In genomic region chr1:210373878-210374599, GRCh38 we compare ENCODE assay signal across 1 cellular context.
TF ChIP-seq lines count a peak whose summit lies in the region.

No MANE protein-coding gene starts in this region.

TF ChIP-seq in K562, 482 proteins besides CTCF, POLR2A, EP300 and RAD21 (continued from another document and continues in another):
- TF ChIP-seq MLLT1 (IDR thresholded peaks at IDR 0.05) (no peak), TEAD4 (IDR thresholded peaks at IDR 0.05; ENCODE audit: low read length) (peak; percentile 90), TEAD4 (CRISPR knock-in tag; IDR thresholded peaks at IDR 0.05; ENCODE audit: borderline replicate concordance) (no peak), ZNF699 (CRISPR knock-in tag; IDR thresholded peaks at IDR 0.05; ENCODE audit: insufficient replicate concordance) (no peak), SIN3B (IDR thresholded peaks at IDR 0.05; ENCODE audit: low read depth) (no peak), ZNF695 (CRISPR knock-in tag; IDR thresholded peaks at IDR 0.05) (no peak), TAF1 (IDR thresholded peaks at IDR 0.05; ENCODE audit: control insufficient read depth, extremely low read depth, insufficient read depth, low read length, severe bottlenecking) (no peak), KAT7 (CRISPR knock-in tag; IDR thresholded peaks at IDR 0.05; ENCODE audit: borderline replicate concordance) (no peak), BCOR (IDR thresholded peaks at IDR 0.05) (no peak), ZNF12 (CRISPR knock-in tag; IDR thresholded peaks at IDR 0.05) (no peak), ATF6 (CRISPR knock-in tag; IDR thresholded peaks at IDR 0.05) (no peak), C11orf30 (IDR thresholded peaks at IDR 0.05; ENCODE audit: low read depth) (peak; percentile 51; the same call in 1 of the 2 replicates), HOXB6 (CRISPR knock-in tag; IDR thresholded peaks at IDR 0.05; ENCODE audit: borderline replicate concordance) (no peak), GTF2B (IDR thresholded peaks at IDR 0.05; ENCODE audit: extremely low read depth, insufficient read length) (peak; percentile 98), SIN3A (IDR thresholded peaks at IDR 0.05; ENCODE audit: borderline replicate concordance in 2 of 2, control insufficient read depth in 1 of 2, low read depth in 2 of 2, low read length in 2 of 2) (peak in 1 of 2 experiments; percentile 90; a peak in 2 of 4 replicates), XRCC5 (IDR thresholded peaks at IDR 0.05; ENCODE audit: low read depth, low read length) (no peak), KDM5B (IDR thresholded peaks at IDR 0.05; ENCODE audit: insufficient replicate concordance, low read depth, low read length) (peak; percentile 77), RBFOX2 (IDR thresholded peaks at IDR 0.05; ENCODE audit: low read depth, low read length) (peak; percentile 85), ZNF586 (CRISPR knock-in tag; conservative IDR thresholded peaks at IDR 0.05) (no peak), FOXK1 (CRISPR knock-in tag; IDR thresholded peaks at IDR 0.05; ENCODE audit: borderline replicate concordance) (no peak), ZNF76 (CRISPR knock-in tag; IDR thresholded peaks at IDR 0.05; ENCODE audit: borderline replicate concordance) (no peak), ZNF239 (CRISPR knock-in tag; IDR thresholded peaks at IDR 0.05) (no peak), TFAM (CRISPR knock-in tag; conservative IDR thresholded peaks at IDR 0.05) (no peak), THAP12 (CRISPR knock-in tag; IDR thresholded peaks at IDR 0.05) (no peak), ILF3 (IDR thresholded peaks at IDR 0.05; ENCODE audit: borderline replicate concordance) (0 out of 2 replicates have a peak, but pooled peaks have one; percentile 84), NCOA4 (IDR thresholded peaks at IDR 0.05; ENCODE audit: partially characterized antibody) (no peak), CBX1 (IDR thresholded peaks at IDR 0.05; ENCODE audit: low read depth) (peak; percentile 91; the same call in 1 of the 2 replicates), CBFA2T3 (IDR thresholded peaks at IDR 0.05) (peak; percentile 30; the same call in 1 of the 2 replicates), THRB (CRISPR knock-in tag; conservative IDR thresholded peaks at IDR 0.05) (0 out of 2 replicates have a peak, but pooled peaks have one; percentile 56), JUN (IDR thresholded peaks at IDR 0.05; ENCODE audit: borderline replicate concordance, low read depth, low read length) (peak; percentile 64; the same call in 1 of the 2 replicates), JUN (CRISPR knock-in tag; IDR thresholded peaks at IDR 0.05; ENCODE audit: borderline replicate concordance) (no peak), ZNF263 (CRISPR knock-in tag; IDR thresholded peaks at IDR 0.05; ENCODE audit: borderline replicate concordance) (no peak), RBM25 (IDR thresholded peaks at IDR 0.05; ENCODE audit: low read depth, low read length, severe bottlenecking) (no peak), ZNF140 (CRISPR knock-in tag; IDR thresholded peaks at IDR 0.05) (no peak), RNF2 (IDR thresholded peaks at IDR 0.05) (peak; percentile 94; the same call in 1 of the 2 replicates), PTBP1 (IDR thresholded peaks at IDR 0.05; ENCODE audit: low read depth, low read length) (no peak), MIER1 (IDR thresholded peaks at IDR 0.05; ENCODE audit: low read depth) (no peak), ZNF830 (CRISPR knock-in tag; IDR thresholded peaks at IDR 0.05) (no peak), PTTG1 (tag; IDR thresholded peaks at IDR 0.05; ENCODE audit: low read depth) (no peak), SAFB2 (IDR thresholded peaks at IDR 0.05; ENCODE audit: borderline replicate concordance, low read depth, low read length, severe bottlenecking) (no peak), NR4A1 (CRISPR knock-in tag; IDR thresholded peaks at IDR 0.05) (no peak), NR4A1 (tag; IDR thresholded peaks at IDR 0.05) (no peak), ZNF133 (CRISPR knock-in tag; IDR thresholded peaks at IDR 0.05) (no peak), CHAMP1 (IDR thresholded peaks at IDR 0.05) (no peak), ZNF511 (CRISPR knock-in tag; IDR thresholded peaks at IDR 0.05) (no peak), MBD2 (IDR thresholded peaks at IDR 0.05; ENCODE audit: borderline replicate concordance, low read depth) (peak; percentile 15; the same call in 1 of the 2 replicates), IFI16 (CRISPR knock-in tag; IDR thresholded peaks at IDR 0.05) (no peak), SP1 (CRISPR knock-in tag; IDR thresholded peaks at IDR 0.05) (no peak), GTF2F1 (IDR thresholded peaks at IDR 0.05; ENCODE audit: low read depth, low read length) (peak; percentile 98), POLR2AphosphoS5 (IDR thresholded peaks at IDR 0.05; ENCODE audit: control insufficient read depth, insufficient read depth, low read depth, low read length) (peak; percentile 99), ZC3H8 (IDR thresholded peaks at IDR 0.05) (peak; percentile 97), SAFB (IDR thresholded peaks at IDR 0.05; ENCODE audit: borderline replicate concordance, low read depth, low read length) (no peak), ZNF75A (CRISPR knock-in tag; IDR thresholded peaks at IDR 0.05) (no peak), NCOA6 (IDR thresholded peaks at IDR 0.05) (peak; percentile 45; the same call in 1 of the 2 replicates), ZKSCAN1 (IDR thresholded peaks at IDR 0.05; ENCODE audit: low read depth, low read length) (no peak), PATZ1 (CRISPR knock-in tag; IDR thresholded peaks at IDR 0.05; ENCODE audit: borderline replicate concordance) (no peak), PRMT5 (CRISPR knock-in tag; IDR thresholded peaks at IDR 0.05) (no peak), SRF (CRISPR knock-in tag; IDR thresholded peaks at IDR 0.05) (peak in 1 of 2 experiments; percentile 9; a peak in 1 of 4 replicates), CCNT2 (IDR thresholded peaks at IDR 0.05; ENCODE audit: borderline replicate concordance, extremely low read depth, insufficient read length, low read depth, low read length) (no peak), RBBP5 (IDR thresholded peaks at IDR 0.05; ENCODE audit: borderline replicate concordance, insufficient read depth, low read length, poor library complexity, severe bottlenecking) (no peak), DMBX1 (CRISPR knock-in tag; IDR thresholded peaks at IDR 0.05; ENCODE audit: borderline replicate concordance) (no peak), L3MBTL2 (IDR thresholded peaks at IDR 0.05) (no peak), PML (IDR thresholded peaks at IDR 0.05; ENCODE audit: low read length) (peak; percentile 100), SMAD1 (IDR thresholded peaks at IDR 0.05; ENCODE audit: low read depth, low read length, partially characterized antibody) (peak; percentile 97), RBM34 (IDR thresholded peaks at IDR 0.05; ENCODE audit: borderline replicate concordance, insufficient read depth, low read length) (no peak), ASH1L (IDR thresholded peaks at IDR 0.05; ENCODE audit: borderline replicate concordance, low read depth, partially characterized antibody) (no peak), DPF2 (IDR thresholded peaks at IDR 0.05) (peak; percentile 49; the same call in 1 of the 2 replicates), SMC3 (conservative IDR thresholded peaks at IDR 0.05; ENCODE audit: insufficient read depth, low read depth, low read length) (no peak)
